25 cellular contexts compared by ENCODE assay signal in the genomic region with DNA sequence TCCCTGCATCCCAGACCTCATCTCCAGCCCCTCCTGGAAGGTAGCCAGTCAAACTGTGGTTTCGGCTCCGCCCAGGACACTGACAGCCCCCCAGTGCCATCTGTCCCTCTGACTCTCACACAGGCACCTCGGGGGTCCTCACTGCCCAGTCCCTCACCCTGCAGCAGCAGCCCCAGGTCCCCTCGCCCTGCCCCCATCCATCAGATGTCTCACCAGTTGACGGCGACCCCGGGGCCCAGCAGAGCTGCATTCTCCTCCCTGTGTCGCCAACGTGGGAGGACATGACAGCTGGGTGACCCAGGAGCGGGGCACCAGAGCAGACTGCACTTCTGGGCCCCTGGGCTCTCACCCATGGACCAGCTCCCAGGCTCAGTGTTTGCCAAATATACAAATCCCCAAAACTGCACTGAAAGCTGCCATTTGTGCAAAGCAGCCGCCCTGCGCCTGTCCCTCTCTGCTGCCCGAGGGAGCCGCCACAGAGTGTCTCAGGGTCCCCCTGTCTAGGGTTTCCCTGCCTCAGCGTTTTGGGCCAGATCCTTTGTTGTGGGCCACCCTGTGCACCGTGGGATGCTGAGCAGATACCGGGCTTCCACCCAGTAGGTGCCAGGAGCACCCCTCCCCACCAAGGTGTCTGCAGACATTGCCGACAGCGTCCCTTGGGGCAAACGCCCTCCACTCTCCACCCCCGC. TPM values are rescaled to one million over a fixed set of nuclear protein-coding genes. Genes with fewer than 3 reads are reported as not detected.
DNase-seq lines count a peak whose midpoint lies in the region; ATAC-seq lines count a peak whose summit lies in the region.
"Had no signal": no experiment of that assay in that cellular context is flagged by ENCODE, and none has a peak within 500 bp of the region (broad histone marks: within the 10 kb centered on the region; RNA-seq: fewer than 3 reads in every experiment).

No MANE protein-coding gene starts in this region.

- H3K4me3 ChIP-seq in BLaER1 (no peak overlapping the region), H7 (ENCODE audit: insufficient read depth, low read depth, low read length) (no peak overlapping the region)
- H3K4me3 ChIP-seq: A549, GM12878, MG63, SJSA1 had no signal

- peak overlapping the region; percentile 29 for H3K27ac Mint-ChIP-seq in T-helper 17 cell
- H3K27ac Mint-ChIP-seq: CD8-positive, alpha-beta T cell; T-cell had no signal

- H3K27me3 ChIP-seq in BLaER1 (no peaks in the 10 kb centered on the region), H7 (ENCODE audit: control insufficient read depth, insufficient read depth, low read length) (no peaks in the 10 kb centered on the region)
- H3K27me3 ChIP-seq: MG63, SJSA1 had no signal

- peaks cover 46% of the 10 kb centered on the region for H3K4me1 ChIP-seq in BLaER1
- H3K4me1 ChIP-seq: A549, Caco-2, SJSA1 had no signal

- no peaks in the 10 kb centered on the region for H3K27me3 Mint-ChIP-seq in T-helper 17 cell
- H3K27me3 Mint-ChIP-seq: T-cell had no signal

- H3K36me3 ChIP-seq in BLaER1, result peaks cover 72% of the 10 kb centered on the region
- H3K36me3 ChIP-seq in H7 (replicated peaks; ENCODE audit: control insufficient read depth, insufficient read depth, low read length), result peaks cover 1% of the 10 kb centered on the region

- no peak overlapping the region for H3K4me2 ChIP-seq in BLaER1
- H3K4me2 ChIP-seq: A549 had no signal

- H3K4me3 Mint-ChIP-seq in T-helper 17 cell, result no peak overlapping the region
- H3K4me3 Mint-ChIP-seq: CD8-positive, alpha-beta T cell; T-cell had no signal

- H3K4me1 Mint-ChIP-seq in T-helper 17 cell, result no peaks in the 10 kb centered on the region
- H3K4me1 Mint-ChIP-seq: T-cell had no signal

- peak overlapping the region; percentile 33; the same call in 1 of the 2 replicates for H3K27ac ChIP-seq in BLaER1
- H3K27ac ChIP-seq: A549, C4-2B, SJSA1 had no signal

- ATAC-seq in T-helper 17 cell (no peak), GM18868 (IDR thresholded peaks at IDR 0.05; ENCODE audit: unreplicated experiment) (no peak), GM18858 (IDR thresholded peaks at IDR 0.05; ENCODE audit: unreplicated experiment) (no peak)
- ATAC-seq: A549; CD8-positive, alpha-beta T cell; GM12878; T-cell had no signal

- DNase-seq in H7 (peak; percentile 58), T-helper 17 cell (no peak), mesenteric fat pad (ENCODE audit: low spot score) (peak; percentile 59), NCI-H2029 treated with DMSO at 0.1 percent for 48 hours (lab: John Stamatoyannopoulos, UW) (no peak)
- DNase-seq in stimulated activated CD4-positive, alpha-beta T cell treated with anti-CD3 and anti-CD28 coated beads, Interleukin-2, amount 100 ng/mL, for 48 hours, result no peak
- DNase-seq: Caco-2; CD8-positive, alpha-beta T cell; EL; GDM1; KG1; MG63; NCI-H1105 treated with DMSO at 0.1 percent for 48 hours; NCI-H146; NCI-H2029; NCI-H226; NCI-H510A; NCI-H69; T-cell had no signal

- peaks cover 3% of the 10 kb centered on the region for H3K36me3 Mint-ChIP-seq in T-helper 17 cell (ENCODE audit: low read depth)

- H4K20me1 ChIP-seq in BLaER1, result no peaks in the 10 kb centered on the region

- H3K9ac ChIP-seq in BLaER1, result no peak overlapping the region

- H3K9me3 ChIP-seq in BLaER1, result no peaks in the 10 kb centered on the region
- H3K9me3 ChIP-seq in T-helper 17 cell (ENCODE audit: control insufficient read depth, low read length, poor library complexity, severe bottlenecking), result no peaks in the 10 kb centered on the region
- H3K9me3 ChIP-seq: A549, Caco-2, MG63, SJSA1 had no signal

RNA-seq across cellular contexts. Expression of a gene that starts 48.2 kb away (rescaled TPM):
- 6.7 and 8.4 TPM in 2 replicates for total RNA-seq in H7 (2014; rRNA removed; shearing (Covaris generic))
- total RNA-seq in T-helper 17 cell (10 to 100 TPM; 11.0 to 13.4 TPM), mesenteric fat pad (8.0 TPM)

Comparison
In these comparisons a context has a peak if more than half of its experiments do, and no peak if none do; other contexts are left out.
1. DNase-seq: peak in H7 (single experiment) and mesenteric fat pad (single experiment); none in T-helper 17 cell (0 of 3), stimulated activated CD4-positive, alpha-beta T cell treated with anti-CD3 and anti-CD28 coated beads, Interleukin-2, amount 100 ng/mL, for 48 hours (0 of 2) and NCI-H2029 treated with DMSO at 0.1 percent for 48 hours (single experiment).